Comparison of ENCODE assay signal across 8 cellular contexts in the genomic region with DNA sequence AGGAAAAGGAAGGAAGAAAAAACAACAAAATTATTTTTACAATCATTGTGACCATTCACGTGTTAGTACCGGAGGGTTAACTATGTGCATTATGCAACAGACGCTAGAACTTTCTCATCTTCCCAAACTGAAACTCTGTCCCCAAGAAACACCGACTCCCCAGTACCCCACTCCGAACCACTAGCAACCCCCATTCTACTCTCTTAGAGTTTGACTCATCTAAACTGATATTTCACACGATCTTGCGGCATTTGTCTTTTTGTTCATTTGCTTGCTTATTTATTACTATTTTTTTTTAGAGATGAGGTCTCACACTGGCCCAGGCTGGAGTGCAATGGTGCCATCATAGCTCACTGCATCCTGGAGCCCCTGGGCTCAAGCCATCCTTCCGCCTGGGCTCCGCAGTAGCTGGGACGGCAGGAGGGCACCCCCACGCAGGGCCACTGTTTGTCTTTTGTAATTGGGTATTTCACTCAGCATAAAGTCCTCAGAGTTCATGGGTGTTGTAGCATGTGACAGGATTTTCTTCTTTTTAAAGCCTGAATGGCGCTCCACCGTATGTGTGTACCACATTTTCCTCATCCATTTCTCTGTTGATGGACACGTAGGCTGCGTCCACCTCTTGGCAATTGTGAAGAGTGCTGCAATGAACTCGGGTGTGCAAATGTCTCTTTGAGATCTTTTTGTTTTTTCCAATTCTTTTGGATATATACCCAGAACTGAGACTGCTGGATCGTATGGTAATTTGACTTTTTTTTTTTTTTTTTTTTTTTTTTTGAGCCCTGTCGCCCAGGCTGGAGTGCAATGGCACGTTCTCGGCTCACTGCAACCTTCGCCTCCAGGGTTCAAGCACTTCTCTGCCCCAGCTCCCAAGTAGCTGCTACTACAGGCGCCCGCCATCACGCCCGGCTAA. TPM values are rescaled to one million over a fixed set of nuclear protein-coding genes. Genes with fewer than 3 reads are reported as not detected.
DNase-seq lines count a peak whose midpoint lies in the region; ATAC-seq, FAIRE-seq and TF ChIP-seq lines count a peak whose summit lies in the region.

No MANE protein-coding gene starts in this region.

- no peaks in the 10 kb centered on the region for H3K4me1 ChIP-seq in endocrine pancreas (ENCODE audit: control insufficient read depth, insufficient read depth, low read length)
- peaks cover 30% of the 10 kb centered on the region for H3K4me1 ChIP-seq in psoas muscle

- no peaks in the 10 kb centered on the region for H3K36me3 ChIP-seq in endocrine pancreas (ENCODE audit: control insufficient read depth, insufficient read depth, low read length)
- no peaks in the 10 kb centered on the region for H3K36me3 ChIP-seq in psoas muscle (ENCODE audit: insufficient read depth in 1 of 2, low read depth in 1 of 2)

- ATAC-seq in psoas muscle, result no peak
- no peak for ATAC-seq in GM19023 (IDR thresholded peaks at IDR 0.05; ENCODE audit: unreplicated experiment)
- no peak for ATAC-seq in GM21367 (IDR thresholded peaks at IDR 0.05; ENCODE audit: unreplicated experiment)

- no peak overlapping the region for H3K27ac ChIP-seq in psoas muscle

- FAIRE-seq in GM18507 (lab: Jason Lieb, UNC), result peak; percentile 51

- intact Hi-C loops in psoas muscle (cut with DNase I), result no loop called here

- no peak overlapping the region for H3K9ac ChIP-seq in endocrine pancreas (ENCODE audit: control insufficient read depth, insufficient read depth, low read length)

- H3K27me3 ChIP-seq in endocrine pancreas (ENCODE audit: control insufficient read depth, insufficient read depth, low read length) (no peaks in the 10 kb centered on the region), psoas muscle (ENCODE audit: insufficient read depth in 3 of 3, low read length in 2 of 3) (peaks cover 0 to 99% (median 44%) of the 10 kb centered on the region in 3 donors)

- no peak for TF ChIP-seq CTCF in psoas muscle (IDR thresholded peaks at IDR 0.05)

- DNase-seq in GM18507 (ENCODE audit: extremely low spot score, insufficient read length, low read depth) (no peak), OCI-M1 (lab: John Stamatoyannopoulos, UW) (peak; percentile 23), psoas muscle (no peak), NCI-H69 (lab: John Stamatoyannopoulos, UW) (no peak), kidney glomerular epithelial cell (lab: John Stamatoyannopoulos, UW) (no peak)

- 9 to 12% (median 9%) methylated on average over 25 of the region's 25 CpGs for WGBS in psoas muscle, 3 donors

- H3K4me3 ChIP-seq in endocrine pancreas (ENCODE audit: control insufficient read depth, insufficient read depth, low read length) (peak overlapping the region; percentile 36), psoas muscle (peak overlapping the region; percentile 52)

- H3K9me3 ChIP-seq in endocrine pancreas (ENCODE audit: control insufficient read depth, low read length) (no peaks in the 10 kb centered on the region), psoas muscle (no peaks in the 10 kb centered on the region)

RNA-seq across cellular contexts. Expression of a gene that starts 9.5 kb away (rescaled TPM):
- not detected for total RNA-seq in psoas muscle
- not detected for polyA plus RNA-seq in psoas muscle

RNA-seq across cellular contexts. Expression of a gene that starts 51.5 kb away (rescaled TPM):
- total RNA-seq in psoas muscle, result 10 to 100 TPM; 14.0 to 20.5 (median 16.7) TPM
- 10 to 100 TPM in 2 of 3 donors, 1 to 10 TPM in 1; 8.2 to 17.8 (median 14.7) TPM for polyA plus RNA-seq in psoas muscle
